10 cellular contexts compared by ENCODE assay signal in the genomic region with DNA sequence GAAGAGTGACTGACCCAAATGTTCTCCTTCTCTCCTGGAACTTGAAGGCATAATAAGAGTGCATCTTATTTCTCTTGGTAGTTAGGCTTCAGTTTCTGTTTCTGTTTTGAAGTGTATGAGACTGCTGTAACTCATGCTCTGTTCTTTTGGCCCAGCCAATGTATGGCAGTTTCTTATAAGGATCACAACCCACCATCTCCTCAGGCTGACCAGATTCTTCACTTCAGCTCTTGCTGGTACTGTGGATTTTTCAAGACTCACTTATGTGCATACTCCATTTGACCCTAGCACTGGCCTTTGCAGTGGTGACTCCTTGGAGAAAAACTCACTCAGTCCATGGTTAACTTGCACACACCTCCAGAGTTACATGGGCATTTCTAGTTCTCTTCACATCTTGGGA. TPM values are rescaled to one million over a fixed set of nuclear protein-coding genes. Genes with fewer than 3 reads are reported as not detected.
DNase-seq lines count a peak whose midpoint lies in the region; ATAC-seq and TF ChIP-seq lines count a peak whose summit lies in the region.
"Had no signal": no experiment of that assay in that cellular context is flagged by ENCODE, and none has a peak within 500 bp of the region (broad histone marks: within the 10 kb centered on the region; RNA-seq: fewer than 3 reads in every experiment).

No MANE protein-coding gene starts in this region.

- no peak overlapping the region for H3K27ac ChIP-seq in mammary epithelial cell (ENCODE audit: insufficient read depth, low read depth, low read length)
- H3K27ac ChIP-seq in left ventricle myocardium inferior (replicated peaks) = no peak overlapping the region
- H3K27ac ChIP-seq: foreskin keratinocyte had no signal

- H3K27ac Mint-ChIP-seq in osteocyte (ENCODE audit: unreplicated experiment) = no peak overlapping the region

- H3K36me3 Mint-ChIP-seq in osteocyte (ENCODE audit: unreplicated experiment) = no peaks in the 10 kb centered on the region

- BruUV-seq in mammary epithelial cell (replicated peaks; lab: Mats Ljungman, UMichigan) = no TSS peak

- H3K9me3 Mint-ChIP-seq in osteocyte (ENCODE audit: unreplicated experiment) = no peaks in the 10 kb centered on the region

- CTCF ChIA-PET in mammary epithelial cell (lab: Charles Lee; ENCODE audit: low non-redundant PET) = no interaction called here

- ATAC-seq in GM18520 (IDR thresholded peaks at IDR 0.05; ENCODE audit: unreplicated experiment) (peak; percentile 56), GM21526 (IDR thresholded peaks at IDR 0.05; ENCODE audit: low FRiP score, unreplicated experiment) (peak; percentile 84), HG03280 (IDR thresholded peaks at IDR 0.05; ENCODE audit: unreplicated experiment) (peak; percentile 91)
- ATAC-seq: foreskin keratinocyte had no signal

- H3K9ac ChIP-seq in mammary epithelial cell (ENCODE audit: insufficient read depth, low read length) = no peak overlapping the region

- DNase-seq in mammary epithelial cell = no peak
- DNase-seq in osteocyte (ENCODE audit: extremely low spot score, unreplicated experiment) = no peak
- no peak for DNase-seq in HCEC 1CT
- DNase-seq in left ventricle myocardium inferior = no peak
- no peak for DNase-seq in SKM-1 treated with dmso at 0.1 percent for 144 hours (lab: John Stamatoyannopoulos, UW; ENCODE audit: unreplicated experiment)
- DNase-seq: amniotic stem cell, foreskin keratinocyte had no signal

- H4K20me1 ChIP-seq in mammary epithelial cell (ENCODE audit: insufficient read depth, low read length) = no peaks in the 10 kb centered on the region

- no peaks in the 10 kb centered on the region for H3K36me3 ChIP-seq in mammary epithelial cell (ENCODE audit: insufficient read depth, low read length)
- no peaks in the 10 kb centered on the region for H3K36me3 ChIP-seq in left ventricle myocardium inferior

- H3K4me3 Mint-ChIP-seq in osteocyte (ENCODE audit: unreplicated experiment) = no peak overlapping the region

- dilution Hi-C loops in mammary epithelial cell (cut with HindIII; ENCODE audit: low sequenced_read_pairs) = no loop called here

- in situ Hi-C loops in mammary epithelial cell (cut with MboI; ENCODE audit: low sequenced_read_pairs in 2 of 2) = no loop called here

- H3K4me1 ChIP-seq in mammary epithelial cell (ENCODE audit: insufficient read depth, low read length) = peaks cover 17% of the 10 kb centered on the region
- no peaks in the 10 kb centered on the region for H3K4me1 ChIP-seq in left ventricle myocardium inferior

- H3K27me3 Mint-ChIP-seq in osteocyte (ENCODE audit: unreplicated experiment) = peaks cover 17% of the 10 kb centered on the region

- H3K9me3 ChIP-seq in mammary epithelial cell (replicated peaks; ENCODE audit: insufficient read depth, low read length) (peaks cover 12% of the 10 kb centered on the region), left ventricle myocardium inferior (replicated peaks) (no peaks in the 10 kb centered on the region)

- no peak for TF ChIP-seq CTCF in mammary epithelial cell (conservative IDR thresholded peaks at IDR 0.05 in 1 of 2, IDR thresholded peaks at IDR 0.05 in 1 of 2; ENCODE audit: extremely low read depth in 1 of 2, insufficient read depth in 1 of 2, low read depth in 1 of 2, low read length in 2 of 2)
- no peak for TF ChIP-seq CTCF in osteocyte (IDR thresholded peaks at IDR 0.05)
- TF ChIP-seq CTCF in left ventricle myocardium inferior (IDR thresholded peaks at IDR 0.05; ENCODE audit: borderline replicate concordance) = no peak

- intact Hi-C loops in mammary epithelial cell (cut with micrococcal nuclease) = no loop called here
- intact Hi-C loops in left ventricle myocardium inferior (cut with micrococcal nuclease) = no loop called here

- H3K27me3 ChIP-seq in mammary epithelial cell (ENCODE audit: insufficient read depth, low read length) (no peaks in the 10 kb centered on the region), left ventricle myocardium inferior (ENCODE audit: low read depth) (no peaks in the 10 kb centered on the region)
- H3K27me3 ChIP-seq: foreskin keratinocyte had no signal

- peak overlapping the region; percentile 36 for H2AFZ ChIP-seq in mammary epithelial cell (ENCODE audit: low read depth, low read length)

- H3K4me3 ChIP-seq in mammary epithelial cell (replicated peaks in 1 of 3; ENCODE audit: insufficient read depth in 1 of 3, low read depth in 2 of 3, low read length in 3 of 3) (no peak overlapping the region), left ventricle myocardium inferior (no peak overlapping the region)

- no peaks in the 10 kb centered on the region for H3K79me2 ChIP-seq in mammary epithelial cell (ENCODE audit: insufficient read depth, low read length)

- no peaks in the 10 kb centered on the region for H3K4me1 Mint-ChIP-seq in osteocyte (ENCODE audit: unreplicated experiment)

- no peak overlapping the region for H3K4me2 ChIP-seq in mammary epithelial cell (ENCODE audit: insufficient read depth, low read depth, low read length)

RNA-seq across cellular contexts. Expression of a gene that starts 9.6 kb away (rescaled TPM):
- total RNA-seq in mammary epithelial cell = 10 to 100 TPM; 34.0 to 88.6 TPM
- polyA plus RNA-seq in mammary epithelial cell = 23.1 TPM
- 109 TPM for polyA minus RNA-seq in mammary epithelial cell
- 76.1 and 82.8 TPM in 2 replicates for total RNA-seq in osteocyte
- total RNA-seq in left ventricle myocardium inferior = 46.2 TPM
